ENCODE assay signal across 10 cellular contexts in the genomic region with DNA sequence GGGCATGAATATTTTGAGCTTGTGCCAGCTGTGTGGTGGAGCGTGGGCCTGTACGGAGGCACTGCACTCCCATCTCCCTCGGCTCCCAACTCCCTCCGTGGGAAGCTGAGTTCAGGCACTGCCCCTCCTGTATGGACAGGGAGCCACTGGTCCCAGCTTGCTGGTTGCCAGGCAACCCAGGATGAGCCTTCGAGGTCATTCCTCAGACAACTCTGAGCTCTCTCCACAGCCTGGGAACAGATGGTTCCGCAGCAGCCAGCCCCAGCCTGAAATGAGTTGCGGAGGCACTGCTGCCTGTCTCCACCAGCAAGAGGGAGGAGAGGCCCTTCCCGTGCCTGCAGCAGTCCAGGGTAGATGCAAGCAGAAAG. TPM values are rescaled to one million over a fixed set of nuclear protein-coding genes. Genes with fewer than 3 reads are reported as not detected.
DNase-seq lines count a peak whose midpoint lies in the region; ATAC-seq and TF ChIP-seq lines count a peak whose summit lies in the region.
"Had no signal": no experiment of that assay in that cellular context is flagged by ENCODE, and none has a peak within 500 bp of the region (broad histone marks: within the 10 kb centered on the region; RNA-seq: fewer than 3 reads in every experiment).

No MANE protein-coding gene starts in this region.

- H3K27me3 Mint-ChIP-seq in glutamatergic neuron (ENCODE audit: unreplicated experiment) (peaks cover 7% of the 10 kb centered on the region), chondrocyte (ENCODE audit: low read depth) (peaks cover 5% of the 10 kb centered on the region)

- CTCF ChIA-PET in HEK293 (lab: Yijun Ruan, JAX): interaction anchor here (2.5 kb wide), 1 partner anchor 26 kb away, joined by 18 read pairs; no protein-coding TSS in a partner anchor

- peak overlapping the region; percentile 96 for H3K27ac Mint-ChIP-seq in glutamatergic neuron (ENCODE audit: unreplicated experiment)
- no peak overlapping the region for H3K27ac Mint-ChIP-seq in chondrocyte (ENCODE audit: unreplicated experiment)

- peaks cover 14% of the 10 kb centered on the region for H3K9me3 Mint-ChIP-seq in glutamatergic neuron (ENCODE audit: unreplicated experiment)
- no peaks in the 10 kb centered on the region for H3K9me3 Mint-ChIP-seq in chondrocyte (ENCODE audit: low read depth)

- POLR2A ChIA-PET in HEK293 (lab: Yijun Ruan, JAX): no interaction called here

- H3K9me3 ChIP-seq in HEK293 (ENCODE audit: control insufficient read depth, insufficient read depth, low read depth, low read length): no peaks in the 10 kb centered on the region

- H3K4me1 ChIP-seq in HEK293 (ENCODE audit: control insufficient read depth, insufficient read depth, low read length): no peaks in the 10 kb centered on the region

- no peaks in the 10 kb centered on the region for H3K36me3 ChIP-seq in HEK293 (ENCODE audit: control insufficient read depth in 2 of 2, insufficient read depth in 1 of 2, low read length in 2 of 2)

- no peak overlapping the region for H3K27ac ChIP-seq in HEK293 (ENCODE audit: extremely low read depth, low read depth, low read length)

- H3K36me3 Mint-ChIP-seq in glutamatergic neuron (ENCODE audit: unreplicated experiment) (no peaks in the 10 kb centered on the region), chondrocyte (ENCODE audit: low read depth) (no peaks in the 10 kb centered on the region)

- peaks cover 26% of the 10 kb centered on the region for H3K4me1 Mint-ChIP-seq in glutamatergic neuron (ENCODE audit: low read depth, unreplicated experiment)
- peaks cover 9% of the 10 kb centered on the region for H3K4me1 Mint-ChIP-seq in chondrocyte (ENCODE audit: low read depth)

- peak; percentile 67 for DNase-seq in SK-N-DZ (ENCODE audit: low spot score)
- DNase-seq in glutamatergic neuron: peak; percentile 87
- peak; percentile 27 for DNase-seq in renal cortical epithelial cell (ENCODE audit: low read depth)
- no peak for DNase-seq in chondrocyte (ENCODE audit: low spot score)
- DNase-seq in NCI-H1048 (lab: John Stamatoyannopoulos, UW): no peak
- no peak for DNase-seq in H4 (ENCODE audit: low spot score)
- DNase-seq: activated CD4-positive, alpha-beta T cell treated with anti-CD3 and anti-CD28 coated beads, Interleukin-2, amount 50 U/mL, for 48 hours; effector memory CD4-positive, alpha-beta T cell had no signal

- TF ChIP-seq CTCF in HEK293 (tag by site-specific recombination; IDR thresholded peaks at IDR 0.05) (no peak), glutamatergic neuron (IDR thresholded peaks at IDR 0.05; ENCODE audit: partially characterized antibody, unreplicated experiment) (no peak), chondrocyte (IDR thresholded peaks at IDR 0.05) (no peak)

- H3K4me3 ChIP-seq in HEK293 (ENCODE audit: low read depth, low read length): no peak overlapping the region

- no peak for ATAC-seq in HG02763 (IDR thresholded peaks at IDR 0.05; ENCODE audit: unreplicated experiment)

- peak overlapping the region; percentile 71 for H3K4me3 Mint-ChIP-seq in glutamatergic neuron (ENCODE audit: unreplicated experiment)
- H3K4me3 Mint-ChIP-seq in chondrocyte (ENCODE audit: unreplicated experiment): no peak overlapping the region

TF ChIP-seq in HEK293, 187 proteins besides CTCF, POLR2A, EP300 and RAD21:
- TF ChIP-seq ZNF776 (tag by site-specific recombination; IDR thresholded peaks at IDR 0.05; ENCODE audit: borderline replicate concordance) (no peak), ZBTB17 (tag by site-specific recombination; IDR thresholded peaks at IDR 0.05) (peak; percentile 71), ZNF2 (tag by site-specific recombination; IDR thresholded peaks at IDR 0.05) (no peak), EGR2 (tag by site-specific recombination; IDR thresholded peaks at IDR 0.05; ENCODE audit: low read depth) (peak; percentile 61), ZNF660 (tag by site-specific recombination; IDR thresholded peaks at IDR 0.05) (no peak), ZNF792 (tag by site-specific recombination; IDR thresholded peaks at IDR 0.05) (no peak), ZFHX2 (tag by site-specific recombination; conservative IDR thresholded peaks at IDR 0.05) (peak; percentile 61), HOXD13 (CRISPR knock-in tag; IDR thresholded peaks at IDR 0.05; ENCODE audit: borderline replicate concordance) (no peak)

RNA-seq across cellular contexts. Expression of gene TENT5B, which starts 58.4 kb away (rescaled TPM):
- 0.53 and 0.99 TPM in 2 replicates for polyA plus RNA-seq in SK-N-DZ (2014; cell fraction: cytosol; rRNA removed)
- 0.52 and 0.87 TPM in 2 replicates for polyA plus RNA-seq in SK-N-DZ (2014; cell fraction: nucleus; rRNA removed)
- total RNA-seq in glutamatergic neuron (ENCODE audit: unreplicated experiment) (1.5 TPM), renal cortical epithelial cell (9.6 and 22.3 TPM in 2 replicates), chondrocyte (15.2 to 39.1 TPM (median 38.1 TPM) in 3 replicates)
- total RNA-seq in H4 (2014; rRNA removed; shearing (Covaris generic)): 1.0 and 2.0 TPM in 2 replicates

Comparison
In these comparisons a context has a peak if more than half of its experiments do, and no peak if none do; other contexts are left out.
1. DNase-seq: peak in SK-N-DZ (single experiment), glutamatergic neuron (single experiment) and renal cortical epithelial cell (single experiment); none in chondrocyte (single experiment), NCI-H1048 (single experiment) and H4 (single experiment).